ENCODE assay signal across 1 cellular context in the genomic region with DNA sequence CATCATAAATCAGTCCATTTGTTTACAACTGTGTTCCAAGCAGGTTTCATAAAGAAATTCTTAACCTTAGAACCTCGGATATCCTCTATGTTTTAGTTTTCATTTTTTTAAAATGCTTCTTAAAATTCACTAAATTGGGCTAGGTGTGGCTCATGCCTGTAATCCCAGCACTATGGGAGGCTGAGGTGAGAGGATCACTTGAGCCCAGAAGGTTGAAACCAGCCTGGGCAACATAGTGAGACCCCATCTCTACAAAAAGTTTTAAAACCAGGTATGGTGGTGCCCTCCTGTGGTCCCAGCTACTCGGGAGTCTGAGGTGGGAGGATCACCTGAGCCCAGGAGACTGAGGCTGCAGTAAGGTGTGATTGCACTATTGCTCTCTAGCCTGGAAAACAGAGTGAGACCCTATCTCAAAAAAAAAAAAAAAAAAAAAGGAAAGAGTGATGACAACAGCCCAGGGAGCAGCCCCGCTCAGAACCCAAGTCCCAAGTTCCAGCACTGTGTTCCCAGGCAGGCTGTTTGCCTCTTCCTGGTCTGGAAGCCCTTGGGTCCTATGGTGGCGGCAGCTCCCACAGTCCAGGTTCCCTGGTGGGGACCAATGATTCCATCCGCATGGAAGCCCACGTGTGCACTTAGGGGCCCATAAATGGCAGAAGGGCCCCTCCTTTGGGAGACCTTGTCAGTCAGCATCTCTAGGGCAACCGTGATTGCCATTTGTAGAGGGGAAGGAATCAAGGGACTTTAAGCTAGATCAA.
TF ChIP-seq lines count a peak whose summit lies in the region.

No MANE protein-coding gene starts in this region.

TF ChIP-seq in endothelial cell of umbilical vein, 7 proteins besides CTCF, POLR2A, EP300 and RAD21:
- TF ChIP-seq MYC (IDR thresholded peaks at IDR 0.05; ENCODE audit: low read depth, low read length), result no peak
- TF ChIP-seq EZH2 (IDR thresholded peaks at IDR 0.05; ENCODE audit: borderline replicate concordance, low read depth, low read length, severe bottlenecking), result no peak
- no peak for TF ChIP-seq POLR2AphosphoS5 (IDR thresholded peaks at IDR 0.05; ENCODE audit: insufficient read depth, low read depth, low read length)
- TF ChIP-seq GATA2 (IDR thresholded peaks at IDR 0.05; ENCODE audit: insufficient read depth, insufficient read length, low read depth, low read length), result no peak
- TF ChIP-seq JUN (IDR thresholded peaks at IDR 0.05; ENCODE audit: borderline replicate concordance, insufficient read depth, insufficient read length, low read depth), result no peak
- no peak for TF ChIP-seq FOS (IDR thresholded peaks at IDR 0.05; ENCODE audit: borderline replicate concordance, insufficient read depth, low read length)
- no peak for TF ChIP-seq MAX (IDR thresholded peaks at IDR 0.05; ENCODE audit: insufficient read depth, insufficient read length)
